Comparison of ENCODE assay signal across 8 cellular contexts in genomic region chr2:54568876-54569298, GRCh38.
A peak's percentile ranks its signal among the peaks of the same experiment; 100 is the strongest.
DNase-seq lines count a peak whose midpoint lies in the region; ATAC-seq, FAIRE-seq and TF ChIP-seq lines count a peak whose summit lies in the region.

No MANE protein-coding gene starts in this region.

- H3K9ac ChIP-seq in K562 (ENCODE audit: insufficient read depth in 1 of 2, low read depth in 2 of 2, low read length in 2 of 2), result peak overlapping the region in 1 of 2 experiments; percentile 53; a peak in 1 of 4 replicates

- no peak for TF ChIP-seq POLR2A in K562 (conservative IDR thresholded peaks at IDR 0.05)

- TF ChIP-seq RAD21 in K562 (CRISPR knock-in tag; conservative IDR thresholded peaks at IDR 0.05 in 1 of 2, IDR thresholded peaks at IDR 0.05 in 1 of 2), result no peak

- H3K36me3 ChIP-seq in K562 (ENCODE audit: control insufficient read depth, insufficient read depth, low read length), result no peaks in the 10 kb centered on the region

- intact Hi-C loops in activated CD4-positive, alpha-beta T cell treated with anti-CD3 and anti-CD28 coated beads for 36 hours (cut with DNase I, micrococcal nuclease), result loop anchor here in 1 of 2 experiments (1.0 kb wide), 1 partner anchor 9 kb away; no protein-coding TSS in a partner anchor
- intact Hi-C loops in K562 (cut with micrococcal nuclease), result no loop called here

- CTCF ChIA-PET in activated CD4-positive, alpha-beta T cell treated with anti-CD3 and anti-CD28 coated beads for 36 hours (lab: Charles Lee), result interaction anchor here (4.5 kb wide), 1 partner anchor 10 kb away, joined by 29 read pairs; no protein-coding TSS in a partner anchor
- CTCF ChIA-PET in K562 (lab: Yijun Ruan, JAX; ENCODE audit: low intra/inter-chr PET ratio), result no interaction called here

- no peaks in the 10 kb centered on the region for H3K27me3 Mint-ChIP-seq in activated CD4-positive, alpha-beta T cell treated with anti-CD3 and anti-CD28 coated beads for 36 hours
- H3K27me3 Mint-ChIP-seq in stimulated activated memory B cell treated with anti-CD40 and anti-IgM and Interleukin-4, amounts not matched to agents 10 μg/mL and 1 μg/mL and 100 μg/mL, for 72 hours, result no peaks in the 10 kb centered on the region

- TF ChIP-seq EP300 in K562 (IDR thresholded peaks at IDR 0.05; ENCODE audit: low read length), result peak; percentile 77

- DNase-seq in activated CD4-positive, alpha-beta T cell treated with anti-CD3 and anti-CD28 coated beads for 36 hours, result no peak
- DNase-seq in activated CD4-positive, alpha-beta T cell treated with anti-CD3 and anti-CD28 coated beads for 1 hour, result no peak
- DNase-seq in K562 (ENCODE audit: extremely low read depth in 1 of 4, low spot score in 3 of 4) (peak; percentile 61 to 90 (median 72)), SW480 (ENCODE audit: low spot score) (no peak), ureter (ENCODE audit: low spot score) (no peak)

- no peaks in the 10 kb centered on the region for H3K27me3 ChIP-seq in K562 (ENCODE audit: control insufficient read depth in 2 of 2, insufficient read depth in 2 of 2, low read length in 2 of 2)

- POLR2A ChIA-PET in activated CD4-positive, alpha-beta T cell treated with anti-CD3 and anti-CD28 coated beads for 36 hours (lab: Charles Lee), result interaction anchor here (0.7 to 5.1 kb wide), 2 partner anchors 10 to 12 kb away, joined by 4 to 29 read pairs; no protein-coding TSS in a partner anchor
- POLR2A ChIA-PET in K562 (lab: Yijun Ruan, JAX), result interaction anchor here (0.9 to 1.2 kb wide), 2 partner anchors 9 to 15 kb away, joined by 3 to 5 read pairs; no protein-coding TSS in a partner anchor

- peaks cover 15 to 60% of the 10 kb centered on the region in 2 experiments for H3K4me1 ChIP-seq in K562 (replicated peaks in 1 of 2; ENCODE audit: control insufficient read depth in 2 of 2, insufficient read depth in 2 of 2, low read length in 2 of 2)

- peak overlapping the region; percentile 51; the same call in 2 of the 3 replicates for H3K27ac ChIP-seq in K562 (ENCODE audit: extremely low read depth, low read depth, low read length)

- in situ Hi-C loops in K562 (cut with MboI), result no loop called here

- FAIRE-seq in K562 (lab: Jason Lieb, UNC), result peak; percentile 78

- H2AFZ ChIP-seq in K562 (ENCODE audit: low read depth, low read length), result no peak overlapping the region

- no peaks in the 10 kb centered on the region for H3K9me3 ChIP-seq in K562 (replicated peaks; ENCODE audit: control insufficient read depth, insufficient read depth, low read depth, low read length)

- H3K9me3 Mint-ChIP-seq in activated CD4-positive, alpha-beta T cell treated with anti-CD3 and anti-CD28 coated beads for 36 hours (ENCODE audit: low read depth), result peaks cover 1% of the 10 kb centered on the region
- no peaks in the 10 kb centered on the region for H3K9me3 Mint-ChIP-seq in stimulated activated memory B cell treated with anti-CD40 and anti-IgM and Interleukin-4, amounts not matched to agents 10 μg/mL and 1 μg/mL and 100 μg/mL, for 72 hours

- H4K20me1 ChIP-seq in K562 (replicated peaks; ENCODE audit: control insufficient read depth, insufficient read depth, low read length), result peaks cover 29% of the 10 kb centered on the region

- BruUV-seq in K562 (replicated peaks; lab: Mats Ljungman, UMichigan), result no TSS peak

- TF ChIP-seq CTCF in K562 (IDR thresholded peaks at IDR 0.05 in 2 of 3, conservative IDR thresholded peaks at IDR 0.05 in 1 of 3; ENCODE audit: insufficient read depth in 2 of 3, low read depth in 1 of 3, low read length in 3 of 3), result no peak

- peak overlapping the region; percentile 72 for H3K4me3 Mint-ChIP-seq in activated CD4-positive, alpha-beta T cell treated with anti-CD3 and anti-CD28 coated beads for 36 hours
- H3K4me3 Mint-ChIP-seq in stimulated activated memory B cell treated with anti-CD40 and anti-IgM and Interleukin-4, amounts not matched to agents 10 μg/mL and 1 μg/mL and 100 μg/mL, for 72 hours, result peak overlapping the region; percentile 87

- peak overlapping the region; percentile 97 for H3K27ac Mint-ChIP-seq in activated CD4-positive, alpha-beta T cell treated with anti-CD3 and anti-CD28 coated beads for 36 hours
- peak overlapping the region; percentile 96 for H3K27ac Mint-ChIP-seq in stimulated activated memory B cell treated with anti-CD40 and anti-IgM and Interleukin-4, amounts not matched to agents 10 μg/mL and 1 μg/mL and 100 μg/mL, for 72 hours

- peaks cover 81% of the 10 kb centered on the region for H3K79me2 ChIP-seq in K562 (ENCODE audit: control insufficient read depth, insufficient read depth, low read length)

- H3K4me1 Mint-ChIP-seq in activated CD4-positive, alpha-beta T cell treated with anti-CD3 and anti-CD28 coated beads for 36 hours, result peaks cover 89% of the 10 kb centered on the region
- H3K4me1 Mint-ChIP-seq in stimulated activated memory B cell treated with anti-CD40 and anti-IgM and Interleukin-4, amounts not matched to agents 10 μg/mL and 1 μg/mL and 100 μg/mL, for 72 hours, result peaks cover 76% of the 10 kb centered on the region

- H3K36me3 Mint-ChIP-seq in activated CD4-positive, alpha-beta T cell treated with anti-CD3 and anti-CD28 coated beads for 36 hours (ENCODE audit: low read depth), result peaks cover 8% of the 10 kb centered on the region
- H3K36me3 Mint-ChIP-seq in stimulated activated memory B cell treated with anti-CD40 and anti-IgM and Interleukin-4, amounts not matched to agents 10 μg/mL and 1 μg/mL and 100 μg/mL, for 72 hours, result peaks cover 20% of the 10 kb centered on the region

- 4% methylated on average over 5 of the region's 5 CpGs for WGBS in K562 (ENCODE audit: insufficient coverage, low coverage, missing lambda C conversion rate)

- ATAC-seq in activated CD4-positive, alpha-beta T cell treated with anti-CD3 and anti-CD28 coated beads for 36 hours, result no peak
- peak; percentile 29 for ATAC-seq in HG03103 (IDR thresholded peaks at IDR 0.05; ENCODE audit: low read depth, unreplicated experiment)
- ATAC-seq in K562, result peak; percentile 66
- no peak for ATAC-seq in stimulated activated memory B cell treated with anti-CD40 and anti-IgM and Interleukin-4, amounts not matched to agents 10 μg/mL and 1 μg/mL and 100 μg/mL, for 72 hours
- no peak for ATAC-seq in HG03039 (IDR thresholded peaks at IDR 0.05; ENCODE audit: unreplicated experiment)

- H3K4me3 ChIP-seq in K562, result no peak overlapping the region

- H3K9me1 ChIP-seq in K562 (ENCODE audit: control insufficient read depth, insufficient read depth, low read length), result peaks cover 6% of the 10 kb centered on the region

- no peak overlapping the region for H3K4me2 ChIP-seq in K562 (ENCODE audit: insufficient read depth, low read length)

TF ChIP-seq in K562, 482 proteins besides CTCF, POLR2A, EP300 and RAD21 (continues in another document):
- no peak for TF ChIP-seq ARNT (IDR thresholded peaks at IDR 0.05)
- TF ChIP-seq SOX6 (IDR thresholded peaks at IDR 0.05), result peak; percentile 62; the same call in 1 of the 2 replicates
- no peak for TF ChIP-seq HNRNPUL1 (IDR thresholded peaks at IDR 0.05; ENCODE audit: low read length)
- no peak for TF ChIP-seq NCOA2 (IDR thresholded peaks at IDR 0.05; ENCODE audit: partially characterized antibody in 2 of 2)
- TF ChIP-seq ZNF3 (CRISPR knock-in tag; IDR thresholded peaks at IDR 0.05), result no peak
- no peak for TF ChIP-seq ZNF740 (CRISPR knock-in tag; IDR thresholded peaks at IDR 0.05)
- TF ChIP-seq ZNF740 (tag; IDR thresholded peaks at IDR 0.05), result no peak
- TF ChIP-seq ZNF695 (CRISPR knock-in tag; IDR thresholded peaks at IDR 0.05), result no peak
- no peak for TF ChIP-seq ZNF263 (CRISPR knock-in tag; IDR thresholded peaks at IDR 0.05; ENCODE audit: borderline replicate concordance)
- peak; percentile 15; the same call in 1 of the 2 replicates for TF ChIP-seq HMBOX1 (IDR thresholded peaks at IDR 0.05)
- TF ChIP-seq ZNF239 (CRISPR knock-in tag; IDR thresholded peaks at IDR 0.05), result no peak
- TF ChIP-seq, protein P1, sequence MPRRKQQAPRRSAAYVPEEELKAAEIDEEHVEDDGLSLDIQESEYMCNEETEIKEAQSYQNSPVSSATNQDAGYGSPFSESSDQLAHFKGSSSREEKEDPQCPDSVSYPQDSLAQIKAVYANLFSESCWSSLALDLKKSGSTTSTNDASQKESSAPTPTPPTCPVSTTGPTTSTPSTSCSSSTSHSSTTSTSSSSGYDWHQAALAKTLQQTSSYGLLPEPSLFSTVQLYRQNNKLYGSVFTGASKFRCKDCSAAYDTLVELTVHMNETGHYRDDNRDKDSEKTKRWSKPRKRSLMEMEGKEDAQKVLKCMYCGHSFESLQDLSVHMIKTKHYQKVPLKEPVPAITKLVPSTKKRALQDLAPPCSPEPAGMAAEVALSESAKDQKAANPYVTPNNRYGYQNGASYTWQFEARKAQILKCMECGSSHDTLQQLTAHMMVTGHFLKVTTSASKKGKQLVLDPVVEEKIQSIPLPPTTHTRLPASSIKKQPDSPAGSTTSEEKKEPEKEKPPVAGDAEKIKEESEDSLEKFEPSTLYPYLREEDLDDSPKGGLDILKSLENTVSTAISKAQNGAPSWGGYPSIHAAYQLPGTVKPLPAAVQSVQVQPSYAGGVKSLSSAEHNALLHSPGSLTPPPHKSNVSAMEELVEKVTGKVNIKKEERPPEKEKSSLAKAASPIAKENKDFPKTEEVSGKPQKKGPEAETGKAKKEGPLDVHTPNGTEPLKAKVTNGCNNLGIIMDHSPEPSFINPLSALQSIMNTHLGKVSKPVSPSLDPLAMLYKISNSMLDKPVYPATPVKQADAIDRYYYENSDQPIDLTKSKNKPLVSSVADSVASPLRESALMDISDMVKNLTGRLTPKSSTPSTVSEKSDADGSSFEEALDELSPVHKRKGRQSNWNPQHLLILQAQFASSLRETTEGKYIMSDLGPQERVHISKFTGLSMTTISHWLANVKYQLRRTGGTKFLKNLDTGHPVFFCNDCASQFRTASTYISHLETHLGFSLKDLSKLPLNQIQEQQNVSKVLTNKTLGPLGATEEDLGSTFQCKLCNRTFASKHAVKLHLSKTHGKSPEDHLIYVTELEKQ (CRISPR knock-in tag; IDR thresholded peaks at IDR 0.05), result no peak

Comparison
In these comparisons a context has a peak if more than half of its experiments do, and no peak if none do; other contexts are left out.
1. ATAC-seq: peak in HG03103 (single experiment) and K562 (single experiment); none in activated CD4-positive, alpha-beta T cell treated with anti-CD3 and anti-CD28 coated beads for 36 hours (single experiment), stimulated activated memory B cell treated with anti-CD40 and anti-IgM and Interleukin-4, amounts not matched to agents 10 μg/mL and 1 μg/mL and 100 μg/mL, for 72 hours (single experiment) and HG03039 (single experiment).
2. DNase-seq: peak in K562 (4 of 4); none in activated CD4-positive, alpha-beta T cell treated with anti-CD3 and anti-CD28 coated beads for 36 hours (single experiment), activated CD4-positive, alpha-beta T cell treated with anti-CD3 and anti-CD28 coated beads for 1 hour (single experiment), SW480 (single experiment) and ureter (single experiment).